In genomic region chrX:48695925-48696300, GRCh38 we compare ENCODE assay signal across 8 cellular contexts. TPM values are rescaled to one million over a fixed set of nuclear protein-coding genes. Genes with fewer than 3 reads are reported as not detected.
DNase-seq lines count a peak whose midpoint lies in the region; ATAC-seq lines count a peak whose summit lies in the region.

No MANE protein-coding gene starts in this region.

- DNase-seq in activated naive CD4-positive, alpha-beta T cell treated with anti-CD3 and anti-CD28 coated beads for 36 hours = no peak
- no peak for DNase-seq in activated naive CD4-positive, alpha-beta T cell treated with anti-CD3 and anti-CD28 coated beads, Interleukin-2, amount 50 U/mL, for 16 hours
- DNase-seq in T-helper 17 cell (no peak), germinal center (ENCODE audit: low spot score) (peak; percentile 7), sciatic nerve (ENCODE audit: low spot score) (no peak), cortex of kidney (lab: John Stamatoyannopoulos, UW) (no peak)
- DNase-seq in activated CD4-positive, alpha-beta T cell treated with anti-CD3 and anti-CD28 coated beads, Interleukin-2, amount 50 U/mL, for 1 hour = no peak

- peaks cover 34% of the 10 kb centered on the region for H3K4me1 Mint-ChIP-seq in activated naive CD4-positive, alpha-beta T cell treated with anti-CD3 and anti-CD28 coated beads for 36 hours (ENCODE audit: low read depth)
- H3K4me1 Mint-ChIP-seq in T-helper 17 cell = peaks cover 12% of the 10 kb centered on the region

- intact Hi-C loops in activated naive CD4-positive, alpha-beta T cell treated with anti-CD3 and anti-CD28 coated beads for 36 hours (cut with micrococcal nuclease) = loop anchor here (1.0 to 5.0 kb wide), 9 partner anchors 17 to 406 kb away; partner anchors contain the start of genes HDAC6, PQBP1, TFE3 and TIMM17B
- intact Hi-C loops in sciatic nerve (cut with DNase I) = no loop called here

- peaks cover 18% of the 10 kb centered on the region for H3K36me3 Mint-ChIP-seq in activated naive CD4-positive, alpha-beta T cell treated with anti-CD3 and anti-CD28 coated beads for 36 hours (ENCODE audit: low read depth)
- H3K36me3 Mint-ChIP-seq in T-helper 17 cell (ENCODE audit: low read depth) = peaks cover 2% of the 10 kb centered on the region

- H3K27me3 Mint-ChIP-seq in activated naive CD4-positive, alpha-beta T cell treated with anti-CD3 and anti-CD28 coated beads for 36 hours (ENCODE audit: low read depth) = no peaks in the 10 kb centered on the region
- H3K27me3 Mint-ChIP-seq in T-helper 17 cell = no peaks in the 10 kb centered on the region

- H3K27ac Mint-ChIP-seq in activated naive CD4-positive, alpha-beta T cell treated with anti-CD3 and anti-CD28 coated beads for 36 hours = peak overlapping the region; percentile 91
- peak overlapping the region; percentile 99 for H3K27ac Mint-ChIP-seq in T-helper 17 cell

- H3K4me3 Mint-ChIP-seq in activated naive CD4-positive, alpha-beta T cell treated with anti-CD3 and anti-CD28 coated beads for 36 hours = peak overlapping the region; percentile 89
- H3K4me3 Mint-ChIP-seq in T-helper 17 cell = peak overlapping the region; percentile 94

- no peaks in the 10 kb centered on the region for H3K9me3 Mint-ChIP-seq in activated naive CD4-positive, alpha-beta T cell treated with anti-CD3 and anti-CD28 coated beads for 36 hours

- no peaks in the 10 kb centered on the region for H3K9me3 ChIP-seq in T-helper 17 cell (ENCODE audit: control insufficient read depth, low read length, poor library complexity, severe bottlenecking)

- ATAC-seq in T-helper 17 cell (no peak), sciatic nerve (peak; percentile 24), HG02938 (IDR thresholded peaks at IDR 0.05; ENCODE audit: unreplicated experiment) (no peak)

- CTCF ChIA-PET in activated naive CD4-positive, alpha-beta T cell treated with anti-CD3 and anti-CD28 coated beads for 36 hours (lab: Charles Lee) = interaction anchor here (1.0 kb wide), 1 partner anchor 13 kb away, joined by 3 read pairs; no protein-coding TSS in a partner anchor

RNA-seq across cellular contexts. Expression of gene SUV39H1, which starts 0.6 kb away (rescaled TPM):
- total RNA-seq in activated naive CD4-positive, alpha-beta T cell treated with anti-CD3 and anti-CD28 coated beads for 36 hours = 10 to 100 TPM; 31.5 to 31.9 TPM
- total RNA-seq in T-helper 17 cell (1 to 10 TPM; 5.8 to 6.4 TPM), sciatic nerve (5.3 TPM)

RNA-seq across cellular contexts. Expression of gene WAS, which starts 12.3 kb away (rescaled TPM):
- total RNA-seq in activated naive CD4-positive, alpha-beta T cell treated with anti-CD3 and anti-CD28 coated beads for 36 hours = 10 to 100 TPM; 76.1 to 77.8 TPM
- total RNA-seq in T-helper 17 cell (100 to 1,000 TPM in 1 of 2 donors, 10 to 100 TPM in 1; 86.0 to 105 TPM), sciatic nerve (14.4 TPM)
